Comparison of ENCODE assay signal across 15 cellular contexts in the genomic region with DNA sequence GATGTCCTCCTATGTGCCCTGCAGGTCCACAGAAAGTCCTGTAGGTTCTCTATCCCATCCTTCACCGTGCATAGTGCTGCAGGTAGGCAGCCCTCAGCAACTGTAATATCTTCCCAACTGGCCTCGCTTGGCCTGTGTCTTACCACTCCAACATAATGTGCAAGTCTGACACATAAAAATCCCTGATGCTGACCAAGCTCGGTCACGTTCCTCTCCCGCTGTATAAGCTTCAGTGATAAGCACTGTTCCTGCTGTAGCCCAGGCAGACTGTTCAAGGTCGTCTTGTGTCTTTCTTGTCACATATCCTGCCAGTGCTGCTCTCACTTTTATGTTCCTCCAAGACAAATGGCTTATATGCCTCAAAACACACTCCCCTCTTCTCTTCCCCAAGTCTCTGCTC. TPM values are rescaled to one million over a fixed set of nuclear protein-coding genes. Genes with fewer than 3 reads are reported as not detected.
"Had no signal": no experiment of that assay in that cellular context is flagged by ENCODE, and none has a peak within 500 bp of the region (broad histone marks: within the 10 kb centered on the region; RNA-seq: fewer than 3 reads in every experiment).

No MANE protein-coding gene starts in this region.

- H3K9me3 ChIP-seq: tibial nerve, uterus had no signal

- ATAC-seq: activated CD8-positive, alpha-beta memory T cell treated with anti-CD3 and anti-CD28 coated beads, Interleukin-2, amount 10 ng/mL, durations not matched to agents 7 days and 5 days; naive thymus-derived CD4-positive, alpha-beta T cell had no signal

- H3K36me3 ChIP-seq: spleen, tibial nerve, uterus had no signal

- H3K4me1 ChIP-seq: uterus had no signal

- H3K27ac ChIP-seq: spleen, uterus had no signal

- H3K4me3 ChIP-seq: spleen, tibial nerve, uterus had no signal

- H3K27ac Mint-ChIP-seq: activated CD4-positive, alpha-beta memory T cell treated with anti-CD3 and anti-CD28 coated beads for 36 hours; activated CD8-positive, alpha-beta memory T cell treated with anti-CD3 and anti-CD28 coated beads, Interleukin-2, amount 10 ng/mL, durations not matched to agents 7 days and 5 days; activated naive CD4-positive, alpha-beta T cell treated with anti-CD3 and anti-CD28 coated beads for 36 hours; activated T-cell treated with anti-CD3 and anti-CD28 coated beads, Interleukin-2, amount 50 U/mL, for 24 hours; memory B cell had no signal

- H3K27me3 ChIP-seq: spleen, tibial nerve, uterus had no signal

- H3K36me3 Mint-ChIP-seq: activated CD4-positive, alpha-beta memory T cell treated with anti-CD3 and anti-CD28 coated beads for 36 hours; activated CD8-positive, alpha-beta memory T cell treated with anti-CD3 and anti-CD28 coated beads, Interleukin-2, amount 10 ng/mL, durations not matched to agents 7 days and 5 days had no signal

- H3K27me3 Mint-ChIP-seq: activated CD4-positive, alpha-beta memory T cell treated with anti-CD3 and anti-CD28 coated beads for 36 hours; activated CD8-positive, alpha-beta memory T cell treated with anti-CD3 and anti-CD28 coated beads, Interleukin-2, amount 10 ng/mL, durations not matched to agents 7 days and 5 days; activated T-cell treated with anti-CD3 and anti-CD28 coated beads, Interleukin-2, amount 50 U/mL, for 24 hours; naive thymus-derived CD4-positive, alpha-beta T cell had no signal

- H3K4me3 Mint-ChIP-seq: activated CD4-positive, alpha-beta memory T cell treated with anti-CD3 and anti-CD28 coated beads for 36 hours; activated CD8-positive, alpha-beta memory T cell treated with anti-CD3 and anti-CD28 coated beads, Interleukin-2, amount 10 ng/mL, durations not matched to agents 7 days and 5 days; activated naive CD4-positive, alpha-beta T cell treated with anti-CD3 and anti-CD28 coated beads for 36 hours; activated T-cell treated with anti-CD3 and anti-CD28 coated beads, Interleukin-2, amount 50 U/mL, for 24 hours; memory B cell; naive thymus-derived CD4-positive, alpha-beta T cell had no signal

- DNase-seq: activated CD4-positive, alpha-beta memory T cell treated with anti-CD3 and anti-CD28 coated beads for 36 hours; activated CD8-positive, alpha-beta memory T cell treated with anti-CD3 and anti-CD28 coated beads, Interleukin-2, amount 10 ng/mL, durations not matched to agents 7 days and 5 days; activated naive CD4-positive, alpha-beta T cell treated with anti-CD3 and anti-CD28 coated beads for 36 hours; activated T-cell treated with anti-CD3 and anti-CD28 coated beads, Interleukin-2, amount 50 U/mL, for 24 hours; erythroblast; naive thymus-derived CD4-positive, alpha-beta T cell; spleen; stimulated activated CD4-positive, alpha-beta T cell treated with anti-CD3 and anti-CD28 coated beads, Interleukin-4, amount 100 ng/mL, for 4 hours; stimulated activated naive CD4-positive, alpha-beta T cell; SW 1271; T-helper 2 cell; uterus had no signal

RNA-seq across cellular contexts. Expression of a gene that starts 19.4 kb away (rescaled TPM):
- total RNA-seq: activated naive CD4-positive, alpha-beta T cell treated with anti-CD3 and anti-CD28 coated beads for 36 hours; kidney epithelial cell had no signal
- polyA plus RNA-seq: naive thymus-derived CD4-positive, alpha-beta T cell had no signal
